1 cellular context compared by ENCODE assay signal in the genomic region with DNA sequence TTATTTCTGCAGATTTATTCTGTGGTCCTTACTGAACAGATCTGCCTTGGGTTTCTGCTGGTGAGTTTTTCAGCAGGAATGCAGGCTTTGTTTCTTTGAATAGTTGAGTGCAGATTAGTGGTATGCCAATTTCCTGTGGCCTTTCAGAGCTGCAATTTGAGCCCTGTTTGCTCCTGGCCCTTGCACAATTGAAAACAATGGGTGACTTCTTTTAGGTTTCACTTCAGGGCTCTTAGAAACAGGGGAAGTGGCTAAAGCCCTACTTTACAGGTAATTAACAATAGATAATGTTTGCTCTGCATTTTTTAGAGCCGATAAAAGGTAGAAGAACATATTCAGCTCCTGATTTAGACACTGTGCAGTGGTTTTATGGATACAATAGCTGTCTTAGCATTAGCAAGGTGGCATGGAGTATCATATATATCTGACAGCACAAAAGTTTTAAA.
TF ChIP-seq lines count a peak whose summit lies in the region.

No MANE protein-coding gene starts in this region.

TF ChIP-seq in HepG2, 621 proteins besides CTCF, POLR2A, EP300 and RAD21 (continued from another document and continues in another):
- TF ChIP-seq, protein P1, sequence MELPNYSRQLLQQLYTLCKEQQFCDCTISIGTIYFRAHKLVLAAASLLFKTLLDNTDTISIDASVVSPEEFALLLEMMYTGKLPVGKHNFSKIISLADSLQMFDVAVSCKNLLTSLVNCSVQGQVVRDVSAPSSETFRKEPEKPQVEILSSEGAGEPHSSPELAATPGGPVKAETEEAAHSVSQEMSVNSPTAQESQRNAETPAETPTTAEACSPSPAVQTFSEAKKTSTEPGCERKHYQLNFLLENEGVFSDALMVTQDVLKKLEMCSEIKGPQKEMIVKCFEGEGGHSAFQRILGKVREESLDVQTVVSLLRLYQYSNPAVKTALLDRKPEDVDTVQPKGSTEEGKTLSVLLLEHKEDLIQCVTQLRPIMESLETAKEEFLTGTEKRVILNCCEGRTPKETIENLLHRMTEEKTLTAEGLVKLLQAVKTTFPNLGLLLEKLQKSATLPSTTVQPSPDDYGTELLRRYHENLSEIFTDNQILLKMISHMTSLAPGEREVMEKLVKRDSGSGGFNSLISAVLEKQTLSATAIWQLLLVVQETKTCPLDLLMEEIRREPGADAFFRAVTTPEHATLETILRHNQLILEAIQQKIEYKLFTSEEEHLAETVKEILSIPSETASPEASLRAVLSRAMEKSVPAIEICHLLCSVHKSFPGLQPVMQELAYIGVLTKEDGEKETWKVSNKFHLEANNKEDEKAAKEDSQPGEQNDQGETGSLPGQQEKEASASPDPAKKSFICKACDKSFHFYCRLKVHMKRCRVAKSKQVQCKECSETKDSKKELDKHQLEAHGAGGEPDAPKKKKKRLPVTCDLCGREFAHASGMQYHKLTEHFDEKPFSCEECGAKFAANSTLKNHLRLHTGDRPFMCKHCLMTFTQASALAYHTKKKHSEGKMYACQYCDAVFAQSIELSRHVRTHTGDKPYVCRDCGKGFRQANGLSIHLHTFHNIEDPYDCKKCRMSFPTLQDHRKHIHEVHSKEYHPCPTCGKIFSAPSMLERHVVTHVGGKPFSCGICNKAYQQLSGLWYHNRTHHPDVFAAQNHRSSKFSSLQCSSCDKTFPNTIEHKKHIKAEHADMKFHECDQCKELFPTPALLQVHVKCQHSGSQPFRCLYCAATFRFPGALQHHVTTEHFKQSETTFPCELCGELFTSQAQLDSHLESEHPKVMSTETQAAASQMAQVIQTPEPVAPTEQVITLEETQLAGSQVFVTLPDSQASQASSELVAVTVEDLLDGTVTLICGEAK (IDR thresholded peaks at IDR 0.05), result no peak
- TF ChIP-seq, protein P1 (CRISPR knock-in tag; IDR thresholded peaks at IDR 0.05), result no peak
- TF ChIP-seq KLF11 (CRISPR knock-in tag; IDR thresholded peaks at IDR 0.05) (no peak), ZNF777 (CRISPR knock-in tag; IDR thresholded peaks at IDR 0.05) (no peak), NONO (IDR thresholded peaks at IDR 0.05) (no peak), NONO (CRISPR knock-in tag; conservative IDR thresholded peaks at IDR 0.05) (peak; percentile 44; the same call in 1 of the 2 replicates), ZNF589 (CRISPR knock-in tag; conservative IDR thresholded peaks at IDR 0.05) (no peak), CEBPG (CRISPR knock-in tag; IDR thresholded peaks at IDR 0.05) (peak; percentile 93), NCOR1 (IDR thresholded peaks at IDR 0.05; ENCODE audit: borderline replicate concordance, low read length) (peak; percentile 64; the same call in 1 of the 2 replicates), HOXA3 (CRISPR knock-in tag; IDR thresholded peaks at IDR 0.05) (peak; percentile 42; the same call in 1 of the 2 replicates), KDM6A (CRISPR knock-in tag; IDR thresholded peaks at IDR 0.05; ENCODE audit: low read depth) (0 out of 2 replicates have a peak, but pooled peaks have one; percentile 20), ZBTB7B (CRISPR knock-in tag; IDR thresholded peaks at IDR 0.05) (peak; percentile 21; the same call in 1 of the 2 replicates), KLF15 (CRISPR knock-in tag; IDR thresholded peaks at IDR 0.05; ENCODE audit: borderline replicate concordance) (no peak), ZIK1 (CRISPR knock-in tag; IDR thresholded peaks at IDR 0.05; ENCODE audit: borderline replicate concordance, low read depth) (no peak), RCOR2 (CRISPR knock-in tag; IDR thresholded peaks at IDR 0.05) (peak; percentile 83; the same call in 1 of the 2 replicates), YEATS2 (CRISPR knock-in tag; IDR thresholded peaks at IDR 0.05; ENCODE audit: borderline replicate concordance) (no peak; the same call in 1 of the 2 replicates), PRPF4 (IDR thresholded peaks at IDR 0.05; ENCODE audit: low read depth, low read length, poor library complexity, severe bottlenecking) (no peak), ZNF180 (CRISPR knock-in tag; IDR thresholded peaks at IDR 0.05; ENCODE audit: borderline replicate concordance, low read depth) (no peak), SP2 (CRISPR knock-in tag; IDR thresholded peaks at IDR 0.05) (no peak), ZNF235 (CRISPR knock-in tag; IDR thresholded peaks at IDR 0.05; ENCODE audit: borderline replicate concordance) (no peak), ZMYM2 (CRISPR knock-in tag; IDR thresholded peaks at IDR 0.05) (no peak)
- TF ChIP-seq, protein P2, sequence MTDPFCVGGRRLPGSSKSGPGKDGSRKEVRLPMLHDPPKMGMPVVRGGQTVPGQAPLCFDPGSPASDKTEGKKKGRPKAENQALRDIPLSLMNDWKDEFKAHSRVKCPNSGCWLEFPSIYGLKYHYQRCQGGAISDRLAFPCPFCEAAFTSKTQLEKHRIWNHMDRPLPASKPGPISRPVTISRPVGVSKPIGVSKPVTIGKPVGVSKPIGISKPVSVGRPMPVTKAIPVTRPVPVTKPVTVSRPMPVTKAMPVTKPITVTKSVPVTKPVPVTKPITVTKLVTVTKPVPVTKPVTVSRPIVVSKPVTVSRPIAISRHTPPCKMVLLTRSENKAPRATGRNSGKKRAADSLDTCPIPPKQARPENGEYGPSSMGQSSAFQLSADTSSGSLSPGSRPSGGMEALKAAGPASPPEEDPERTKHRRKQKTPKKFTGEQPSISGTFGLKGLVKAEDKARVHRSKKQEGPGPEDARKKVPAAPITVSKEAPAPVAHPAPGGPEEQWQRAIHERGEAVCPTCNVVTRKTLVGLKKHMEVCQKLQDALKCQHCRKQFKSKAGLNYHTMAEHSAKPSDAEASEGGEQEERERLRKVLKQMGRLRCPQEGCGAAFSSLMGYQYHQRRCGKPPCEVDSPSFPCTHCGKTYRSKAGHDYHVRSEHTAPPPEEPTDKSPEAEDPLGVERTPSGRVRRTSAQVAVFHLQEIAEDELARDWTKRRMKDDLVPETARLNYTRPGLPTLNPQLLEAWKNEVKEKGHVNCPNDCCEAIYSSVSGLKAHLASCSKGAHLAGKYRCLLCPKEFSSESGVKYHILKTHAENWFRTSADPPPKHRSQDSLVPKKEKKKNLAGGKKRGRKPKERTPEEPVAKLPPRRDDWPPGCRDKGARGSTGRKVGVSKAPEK (CRISPR knock-in tag; IDR thresholded peaks at IDR 0.05; ENCODE audit: borderline replicate concordance), result no peak
- TF ChIP-seq, protein P3, sequence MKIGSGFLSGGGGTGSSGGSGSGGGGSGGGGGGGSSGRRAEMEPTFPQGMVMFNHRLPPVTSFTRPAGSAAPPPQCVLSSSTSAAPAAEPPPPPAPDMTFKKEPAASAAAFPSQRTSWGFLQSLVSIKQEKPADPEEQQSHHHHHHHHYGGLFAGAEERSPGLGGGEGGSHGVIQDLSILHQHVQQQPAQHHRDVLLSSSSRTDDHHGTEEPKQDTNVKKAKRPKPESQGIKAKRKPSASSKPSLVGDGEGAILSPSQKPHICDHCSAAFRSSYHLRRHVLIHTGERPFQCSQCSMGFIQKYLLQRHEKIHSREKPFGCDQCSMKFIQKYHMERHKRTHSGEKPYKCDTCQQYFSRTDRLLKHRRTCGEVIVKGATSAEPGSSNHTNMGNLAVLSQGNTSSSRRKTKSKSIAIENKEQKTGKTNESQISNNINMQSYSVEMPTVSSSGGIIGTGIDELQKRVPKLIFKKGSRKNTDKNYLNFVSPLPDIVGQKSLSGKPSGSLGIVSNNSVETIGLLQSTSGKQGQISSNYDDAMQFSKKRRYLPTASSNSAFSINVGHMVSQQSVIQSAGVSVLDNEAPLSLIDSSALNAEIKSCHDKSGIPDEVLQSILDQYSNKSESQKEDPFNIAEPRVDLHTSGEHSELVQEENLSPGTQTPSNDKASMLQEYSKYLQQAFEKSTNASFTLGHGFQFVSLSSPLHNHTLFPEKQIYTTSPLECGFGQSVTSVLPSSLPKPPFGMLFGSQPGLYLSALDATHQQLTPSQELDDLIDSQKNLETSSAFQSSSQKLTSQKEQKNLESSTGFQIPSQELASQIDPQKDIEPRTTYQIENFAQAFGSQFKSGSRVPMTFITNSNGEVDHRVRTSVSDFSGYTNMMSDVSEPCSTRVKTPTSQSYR (CRISPR knock-in tag; IDR thresholded peaks at IDR 0.05; ENCODE audit: borderline replicate concordance), result peak; percentile 47; the same call in 1 of the 2 replicates
- TF ChIP-seq, protein P4, sequence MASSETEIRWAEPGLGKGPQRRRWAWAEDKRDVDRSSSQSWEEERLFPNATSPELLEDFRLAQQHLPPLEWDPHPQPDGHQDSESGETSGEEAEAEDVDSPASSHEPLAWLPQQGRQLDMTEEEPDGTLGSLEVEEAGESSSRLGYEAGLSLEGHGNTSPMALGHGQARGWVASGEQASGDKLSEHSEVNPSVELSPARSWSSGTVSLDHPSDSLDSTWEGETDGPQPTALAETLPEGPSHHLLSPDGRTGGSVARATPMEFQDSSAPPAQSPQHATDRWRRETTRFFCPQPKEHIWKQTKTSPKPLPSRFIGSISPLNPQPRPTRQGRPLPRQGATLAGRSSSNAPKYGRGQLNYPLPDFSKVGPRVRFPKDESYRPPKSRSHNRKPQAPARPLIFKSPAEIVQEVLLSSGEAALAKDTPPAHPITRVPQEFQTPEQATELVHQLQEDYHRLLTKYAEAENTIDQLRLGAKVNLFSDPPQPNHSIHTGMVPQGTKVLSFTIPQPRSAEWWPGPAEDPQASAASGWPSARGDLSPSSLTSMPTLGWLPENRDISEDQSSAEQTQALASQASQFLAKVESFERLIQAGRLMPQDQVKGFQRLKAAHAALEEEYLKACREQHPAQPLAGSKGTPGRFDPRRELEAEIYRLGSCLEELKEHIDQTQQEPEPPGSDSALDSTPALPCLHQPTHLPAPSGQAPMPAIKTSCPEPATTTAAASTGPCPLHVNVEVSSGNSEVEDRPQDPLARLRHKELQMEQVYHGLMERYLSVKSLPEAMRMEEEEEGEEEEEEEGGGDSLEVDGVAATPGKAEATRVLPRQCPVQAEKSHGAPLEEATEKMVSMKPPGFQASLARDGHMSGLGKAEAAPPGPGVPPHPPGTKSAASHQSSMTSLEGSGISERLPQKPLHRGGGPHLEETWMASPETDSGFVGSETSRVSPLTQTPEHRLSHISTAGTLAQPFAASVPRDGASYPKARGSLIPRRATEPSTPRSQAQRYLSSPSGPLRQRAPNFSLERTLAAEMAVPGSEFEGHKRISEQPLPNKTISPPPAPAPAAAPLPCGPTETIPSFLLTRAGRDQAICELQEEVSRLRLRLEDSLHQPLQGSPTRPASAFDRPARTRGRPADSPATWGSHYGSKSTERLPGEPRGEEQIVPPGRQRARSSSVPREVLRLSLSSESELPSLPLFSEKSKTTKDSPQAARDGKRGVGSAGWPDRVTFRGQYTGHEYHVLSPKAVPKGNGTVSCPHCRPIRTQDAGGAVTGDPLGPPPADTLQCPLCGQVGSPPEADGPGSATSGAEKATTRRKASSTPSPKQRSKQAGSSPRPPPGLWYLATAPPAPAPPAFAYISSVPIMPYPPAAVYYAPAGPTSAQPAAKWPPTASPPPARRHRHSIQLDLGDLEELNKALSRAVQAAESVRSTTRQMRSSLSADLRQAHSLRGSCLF (CRISPR knock-in tag; IDR thresholded peaks at IDR 0.05; ENCODE audit: borderline replicate concordance), result no peak
- TF ChIP-seq, protein P5, sequence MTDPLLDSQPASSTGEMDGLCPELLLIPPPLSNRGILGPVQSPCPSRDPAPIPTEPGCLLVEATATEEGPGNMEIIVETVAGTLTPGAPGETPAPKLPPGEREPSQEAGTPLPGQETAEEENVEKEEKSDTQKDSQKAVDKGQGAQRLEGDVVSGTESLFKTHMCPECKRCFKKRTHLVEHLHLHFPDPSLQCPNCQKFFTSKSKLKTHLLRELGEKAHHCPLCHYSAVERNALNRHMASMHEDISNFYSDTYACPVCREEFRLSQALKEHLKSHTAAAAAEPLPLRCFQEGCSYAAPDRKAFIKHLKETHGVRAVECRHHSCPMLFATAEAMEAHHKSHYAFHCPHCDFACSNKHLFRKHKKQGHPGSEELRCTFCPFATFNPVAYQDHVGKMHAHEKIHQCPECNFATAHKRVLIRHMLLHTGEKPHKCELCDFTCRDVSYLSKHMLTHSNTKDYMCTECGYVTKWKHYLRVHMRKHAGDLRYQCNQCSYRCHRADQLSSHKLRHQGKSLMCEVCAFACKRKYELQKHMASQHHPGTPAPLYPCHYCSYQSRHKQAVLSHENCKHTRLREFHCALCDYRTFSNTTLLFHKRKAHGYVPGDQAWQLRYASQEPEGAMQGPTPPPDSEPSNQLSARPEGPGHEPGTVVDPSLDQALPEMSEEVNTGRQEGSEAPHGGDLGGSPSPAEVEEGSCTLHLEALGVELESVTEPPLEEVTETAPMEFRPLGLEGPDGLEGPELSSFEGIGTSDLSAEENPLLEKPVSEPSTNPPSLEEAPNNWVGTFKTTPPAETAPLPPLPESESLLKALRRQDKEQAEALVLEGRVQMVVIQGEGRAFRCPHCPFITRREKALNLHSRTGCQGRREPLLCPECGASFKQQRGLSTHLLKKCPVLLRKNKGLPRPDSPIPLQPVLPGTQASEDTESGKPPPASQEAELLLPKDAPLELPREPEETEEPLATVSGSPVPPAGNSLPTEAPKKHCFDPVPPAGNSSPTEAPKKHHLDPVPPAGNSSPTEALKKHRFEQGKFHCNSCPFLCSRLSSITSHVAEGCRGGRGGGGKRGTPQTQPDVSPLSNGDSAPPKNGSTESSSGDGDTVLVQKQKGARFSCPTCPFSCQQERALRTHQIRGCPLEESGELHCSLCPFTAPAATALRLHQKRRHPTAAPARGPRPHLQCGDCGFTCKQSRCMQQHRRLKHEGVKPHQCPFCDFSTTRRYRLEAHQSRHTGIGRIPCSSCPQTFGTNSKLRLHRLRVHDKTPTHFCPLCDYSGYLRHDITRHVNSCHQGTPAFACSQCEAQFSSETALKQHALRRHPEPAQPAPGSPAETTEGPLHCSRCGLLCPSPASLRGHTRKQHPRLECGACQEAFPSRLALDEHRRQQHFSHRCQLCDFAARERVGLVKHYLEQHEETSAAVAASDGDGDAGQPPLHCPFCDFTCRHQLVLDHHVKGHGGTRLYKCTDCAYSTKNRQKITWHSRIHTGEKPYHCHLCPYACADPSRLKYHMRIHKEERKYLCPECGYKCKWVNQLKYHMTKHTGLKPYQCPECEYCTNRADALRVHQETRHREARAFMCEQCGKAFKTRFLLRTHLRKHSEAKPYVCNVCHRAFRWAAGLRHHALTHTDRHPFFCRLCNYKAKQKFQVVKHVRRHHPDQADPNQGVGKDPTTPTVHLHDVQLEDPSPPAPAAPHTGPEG (CRISPR knock-in tag; IDR thresholded peaks at IDR 0.05), result no peak
